12 cellular contexts compared by ENCODE assay signal in the genomic region with DNA sequence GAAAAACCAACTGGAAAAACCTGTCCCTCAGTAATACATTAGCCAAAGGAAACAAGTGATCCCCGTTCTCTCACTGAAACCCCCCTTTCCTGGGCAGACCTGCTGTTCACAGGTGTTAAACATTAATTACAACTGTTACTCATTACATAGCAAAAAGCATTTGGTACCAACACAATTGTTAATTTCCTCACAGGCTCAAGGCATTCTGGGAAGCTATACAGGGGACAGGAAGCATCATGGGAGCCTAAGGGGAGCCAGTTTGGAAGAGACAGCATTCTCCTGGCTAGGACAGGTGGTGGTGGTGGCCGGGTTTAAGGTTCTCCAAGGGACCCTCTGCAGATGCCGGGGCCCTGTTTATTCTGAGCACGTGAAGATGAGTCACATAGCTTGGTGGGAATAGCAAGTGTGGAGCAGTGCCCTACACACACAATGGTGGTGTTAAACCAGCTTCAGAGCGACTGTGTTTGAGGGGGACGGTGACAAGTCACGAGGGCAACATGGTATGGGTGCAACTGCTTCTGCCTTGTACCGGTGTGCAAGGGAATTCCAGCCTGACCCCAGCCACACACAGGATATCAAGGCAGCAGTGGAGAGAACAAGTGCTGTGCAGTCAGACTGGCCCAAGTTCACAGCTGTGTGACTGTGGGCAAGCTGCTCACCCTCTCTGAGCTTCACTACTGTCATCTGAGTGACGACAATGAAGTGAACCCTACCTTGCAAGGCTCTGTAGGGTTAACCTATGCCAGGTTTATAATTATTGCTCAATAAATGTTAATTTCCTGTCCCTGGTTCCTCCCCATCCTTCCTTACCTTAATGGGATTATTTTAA.
A peak's percentile ranks its signal among the peaks of the same experiment; 100 is the strongest.
DNase-seq lines count a peak whose midpoint lies in the region; ATAC-seq lines count a peak whose summit lies in the region.
"Had no signal": no experiment of that assay in that cellular context is flagged by ENCODE, and none has a peak within 500 bp of the region (broad histone marks: within the 10 kb centered on the region; RNA-seq: fewer than 3 reads in every experiment).

No MANE protein-coding gene starts in this region.

- H3K4me1 ChIP-seq in ACC112 (ENCODE audit: control insufficient read depth, insufficient read depth, low read length, unreplicated experiment), result peaks cover 74% of the 10 kb centered on the region

- DNase-seq in mucosa of gallbladder (ENCODE audit: low spot score) (peak; percentile 67), islet precursor cell (no peak), foreskin melanocyte (no peak), left ventricle myocardium superior (no peak)
- DNase-seq: GOT3; mesendoderm; NCI-H526 treated with DMSO at 0.1 percent for 48 hours; stimulated activated CD4-positive, alpha-beta T cell treated with anti-CD3 and anti-CD28 coated beads, Interleukin-1b, Interleukin-23, amount 100 ng/mL, for 48 hours had no signal

- H3K27me3 ChIP-seq in ACC112 (ENCODE audit: insufficient read depth, low read length), result no peaks in the 10 kb centered on the region

- H2AFZ ChIP-seq in ACC112 (ENCODE audit: low read length, unreplicated experiment), result no peak overlapping the region

- peaks cover 32% of the 10 kb centered on the region for H3K79me2 ChIP-seq in ACC112 (ENCODE audit: control insufficient read depth, insufficient read depth, low read length, unreplicated experiment)

- H3K36me3 ChIP-seq in ACC112 (ENCODE audit: insufficient read depth, low read length), result peaks cover 5% of the 10 kb centered on the region; the same call in 1 of the 2 replicates

- no peak overlapping the region for H3K4me3 ChIP-seq in ACC112 (ENCODE audit: low read depth, low read length)

- intact Hi-C loops in left ventricle myocardium superior (cut with micrococcal nuclease), result no loop called here

- H3K27ac ChIP-seq in ACC112 (ENCODE audit: low read depth, low read length), result peak overlapping the region; percentile 99
- peak overlapping the region; percentile 48 for H3K27ac ChIP-seq in cingulate gyrus (ENCODE audit: low read depth, low read length)

- ATAC-seq in HG03175 (IDR thresholded peaks at IDR 0.05; ENCODE audit: unreplicated experiment) (peak; percentile 47), GM19328 (IDR thresholded peaks at IDR 0.05; ENCODE audit: unreplicated experiment) (no peak), left ventricle myocardium superior (no peak)
